ENCODE assay signal across 19 cellular contexts in genomic region chr2:218990052-218990451, GRCh38. TPM values are rescaled to one million over a fixed set of nuclear protein-coding genes. Genes with fewer than 3 reads are reported as not detected.
A peak's percentile ranks its signal among the peaks of the same experiment; 100 is the strongest.
DNase-seq lines count a peak whose midpoint lies in the region; ATAC-seq and TF ChIP-seq lines count a peak whose summit lies in the region.
"Had no signal": no experiment of that assay in that cellular context is flagged by ENCODE, and none has a peak within 500 bp of the region (broad histone marks: within the 10 kb centered on the region; RNA-seq: fewer than 3 reads in every experiment).

No MANE protein-coding gene starts in this region.

- peak; percentile 5 for DNase-seq in GM13977 (ENCODE audit: low spot score)
- peak; percentile 42 for DNase-seq in RWPE2 (ENCODE audit: low spot score)
- peak; percentile 53 for DNase-seq in sigmoid colon
- no peak for DNase-seq in stimulated activated CD4-positive, alpha-beta T cell treated with anti-CD3 and anti-CD28 coated beads, Interleukin-12 subunit alpha, Interleukin-12 subunit beta, amount 100 ng/mL, for 4 hours
- no peak for DNase-seq in activated naive CD4-positive, alpha-beta T cell (lab: John Stamatoyannopoulos, UW)
- DNase-seq in dermis blood vessel endothelial cell = no peak
- DNase-seq: CD4-positive, alpha-beta memory T cell; DMS153; DMS79; GF-D8; GOT3; IMR-90 had no signal

- TF ChIP-seq POLR2A in sigmoid colon (IDR thresholded peaks at IDR 0.05) = no peak

- intact Hi-C loops in sigmoid colon (cut with DNase I) = loop anchor here (10.0 kb wide), 1 partner anchor 165 kb away; no protein-coding TSS in a partner anchor

- no peak overlapping the region for H3K4me3 ChIP-seq in RWPE2 (ENCODE audit: severe bottlenecking)
- H3K4me3 ChIP-seq in iPS-15b (ENCODE audit: low read depth, low read length) = peak overlapping the region; percentile 8
- no peak overlapping the region for H3K4me3 ChIP-seq in sigmoid colon
- H3K4me3 ChIP-seq: BLaER1, HAP-1, K562 had no signal

- H3K36me3 ChIP-seq in RWPE2 (ENCODE audit: low read depth) (no peaks in the 10 kb centered on the region), iPS-15b (ENCODE audit: control insufficient read depth, insufficient read depth, low read length) (no peaks in the 10 kb centered on the region), sigmoid colon (no peaks in the 10 kb centered on the region)
- H3K36me3 ChIP-seq: BLaER1, HAP-1 had no signal

- H3K27me3 ChIP-seq in RWPE2 (ENCODE audit: insufficient read depth, poor library complexity, severe bottlenecking) (peaks cover 96% of the 10 kb centered on the region), iPS-15b (ENCODE audit: control insufficient read depth, insufficient read depth, low read length) (peaks cover 98% of the 10 kb centered on the region), sigmoid colon (peaks cover 71 to 100% (median 100%) of the 10 kb centered on the region in 3 donors)

- H3K9me3 ChIP-seq in RWPE2 (ENCODE audit: severe bottlenecking) (no peaks in the 10 kb centered on the region), iPS-15b (ENCODE audit: control insufficient read depth, insufficient read depth, low read length) (no peaks in the 10 kb centered on the region), sigmoid colon (no peaks in the 10 kb centered on the region)
- H3K9me3 ChIP-seq: BLaER1, HAP-1 had no signal

- H3K4me1 ChIP-seq in RWPE2 (ENCODE audit: insufficient read depth, poor library complexity, severe bottlenecking) = no peaks in the 10 kb centered on the region
- H3K4me1 ChIP-seq in iPS-15b (ENCODE audit: control insufficient read depth, insufficient read depth, low read length) = peaks cover 4% of the 10 kb centered on the region
- peaks cover 0 to 27% (median 21%) of the 10 kb centered on the region in 4 donors for H3K4me1 ChIP-seq in sigmoid colon
- H3K4me1 ChIP-seq: BLaER1, HAP-1 had no signal

- H3K27ac ChIP-seq in RWPE2 (ENCODE audit: poor library complexity, severe bottlenecking) (no peak overlapping the region), sigmoid colon (no peak overlapping the region)
- H3K27ac ChIP-seq: BLaER1 had no signal

- in situ Hi-C loops in GM13977 (cut with MboI; ENCODE audit: low pct_unique_long_range_greater_than_20kb, low sequenced_read_pairs, unreplicated experiment) = no loop called here

- no peak overlapping the region for H3K9ac ChIP-seq in iPS-15b (ENCODE audit: low read depth, low read length)
- H3K9ac ChIP-seq: BLaER1 had no signal

- 20 to 34% methylated on average over 9 of the region's 9 CpGs for WGBS in sigmoid colon, 2 donors

- TF ChIP-seq CTCF in GM13977 (IDR thresholded peaks at IDR 0.05; ENCODE audit: extremely low read depth, insufficient read depth, missing control alignments) = no peak
- TF ChIP-seq CTCF in RWPE2 (IDR thresholded peaks at IDR 0.05; ENCODE audit: poor library complexity, severe bottlenecking) = no peak
- TF ChIP-seq CTCF in sigmoid colon (IDR thresholded peaks at IDR 0.05) = no peak

- ATAC-seq in RWPE2 (ENCODE audit: low read depth) = no peak
- ATAC-seq: K562 had no signal

- TF ChIP-seq EP300 in sigmoid colon (IDR thresholded peaks at IDR 0.05) = no peak

RNA-seq across cellular contexts. Expression of gene CRYBA2, which starts 3.2 kb away (rescaled TPM):
- not detected for total RNA-seq in sigmoid colon
- polyA plus RNA-seq in sigmoid colon = 10 to 100 TPM in 1 of 3 donors, 1 to 10 TPM in 2; 1.4 to 10.8 (median 5.5) TPM
- not detected in 2 replicates for total RNA-seq in dermis blood vessel endothelial cell
- total RNA-seq: CD4-positive, alpha-beta memory T cell; HT-29; IMR-90 had no signal
- polyA plus RNA-seq: CD14-positive monocyte; CD4-positive, alpha-beta memory T cell; IMR-90 had no signal

RNA-seq across cellular contexts. Expression of gene FEV, which starts 5.1 kb away (rescaled TPM):
- under 1 TPM in 1 of 4 donors, not detected in 3; 0.71 TPM for total RNA-seq in sigmoid colon
- 1 to 10 TPM in 1 of 3 donors, under 1 TPM in 1, not detected in 1; 0.77 to 6.0 TPM for polyA plus RNA-seq in sigmoid colon
- not detected in 2 replicates for total RNA-seq in dermis blood vessel endothelial cell
- total RNA-seq: CD4-positive, alpha-beta memory T cell; HT-29; IMR-90 had no signal
- polyA plus RNA-seq: AG04450; CD14-positive monocyte; CD4-positive, alpha-beta memory T cell; IMR-90 had no signal

RNA-seq across cellular contexts. Expression of gene CDK5R2, which starts 30.6 kb away (rescaled TPM):
- total RNA-seq in sigmoid colon (under 1 TPM in 2 of 4 donors, not detected in 2; 0.14 to 0.36 TPM), dermis blood vessel endothelial cell (not detected in 2 replicates)
- under 1 TPM in 1 of 3 donors, not detected in 2; 0.48 TPM for polyA plus RNA-seq in sigmoid colon
- total RNA-seq: CD4-positive, alpha-beta memory T cell; HT-29; IMR-90 had no signal
- polyA plus RNA-seq: CD14-positive monocyte; CD4-positive, alpha-beta memory T cell; IMR-90; K562 had no signal

RNA-seq across cellular contexts. Expression of gene CFAP65, which starts 51.3 kb away (rescaled TPM):
- not detected for total RNA-seq in sigmoid colon
- polyA plus RNA-seq in sigmoid colon = under 1 TPM; under 0.01 to 0.10 (median under 0.01) TPM
- total RNA-seq in dermis blood vessel endothelial cell = not detected in 2 replicates
- total RNA-seq: CD4-positive, alpha-beta memory T cell; HT-29; IMR-90; K562 had no signal
- polyA plus RNA-seq: AG04450; CD14-positive monocyte; CD4-positive, alpha-beta memory T cell; IMR-90; K562 had no signal

Comparison
In these comparisons a context has a peak if more than half of its experiments do, and no peak if none do; other contexts are left out.
1. DNase-seq: peak in GM13977 (single experiment), RWPE2 (single experiment) and sigmoid colon (single experiment); none in stimulated activated CD4-positive, alpha-beta T cell treated with anti-CD3 and anti-CD28 coated beads, Interleukin-12 subunit alpha, Interleukin-12 subunit beta, amount 100 ng/mL, for 4 hours (single experiment), activated naive CD4-positive, alpha-beta T cell (0 of 4) and dermis blood vessel endothelial cell (single experiment).